In the genomic region with DNA sequence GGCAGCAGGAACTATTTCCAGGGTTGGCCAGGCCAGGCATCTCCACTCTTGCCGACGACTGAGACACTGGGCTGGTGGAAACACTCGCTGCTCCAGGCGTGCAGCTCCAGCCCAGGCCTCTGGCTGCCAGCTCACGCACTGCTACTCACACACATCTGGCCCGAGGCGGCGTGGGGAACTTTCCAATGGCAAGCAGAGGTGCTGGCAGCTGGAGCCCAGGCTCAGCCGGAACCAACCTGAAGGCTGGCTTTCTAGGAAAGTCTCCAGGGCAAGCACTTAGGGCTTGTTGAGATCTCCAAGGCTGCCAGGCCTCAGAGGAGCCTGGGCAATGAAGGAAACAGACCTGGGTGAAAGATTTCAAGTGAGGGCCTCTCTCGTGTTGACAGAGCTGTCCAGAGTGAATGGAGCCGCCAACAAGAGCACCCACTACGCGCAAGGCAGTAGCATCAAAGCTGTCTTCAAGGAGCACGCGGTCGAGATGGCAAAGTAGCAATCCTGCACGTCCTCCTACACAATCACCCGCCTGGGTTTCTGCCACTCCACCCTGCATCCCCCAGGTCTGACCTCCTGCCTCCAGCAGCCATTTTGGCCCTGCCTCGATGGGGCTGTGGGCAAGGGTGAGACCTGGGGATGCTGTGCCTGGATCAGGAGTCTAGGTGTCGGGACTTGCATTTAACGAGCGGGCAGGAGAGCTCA, we compare ENCODE assay signal across 20 cellular contexts. TPM values are rescaled to one million over a fixed set of nuclear protein-coding genes. Genes with fewer than 3 reads are reported as not detected.
DNase-seq lines count a peak whose midpoint lies in the region; ATAC-seq, FAIRE-seq and TF ChIP-seq lines count a peak whose summit lies in the region.
"Had no signal": no experiment of that assay in that cellular context is flagged by ENCODE, and none has a peak within 500 bp of the region (broad histone marks: within the 10 kb centered on the region; RNA-seq: fewer than 3 reads in every experiment).

No MANE protein-coding gene starts in this region.

- TF ChIP-seq EP300 in K562 (IDR thresholded peaks at IDR 0.05; ENCODE audit: low read length) (no peak), sigmoid colon (IDR thresholded peaks at IDR 0.05) (no peak)

- intact Hi-C loops in K562 (cut with micrococcal nuclease) (no loop called here), sigmoid colon (cut with DNase I) (no loop called here)
- intact Hi-C loops in CD8-positive, alpha-beta T cell (cut with DNase I, micrococcal nuclease): no loop called here

- no peak overlapping the region for H3K27ac Mint-ChIP-seq in CD8-positive, alpha-beta T cell
- H3K27ac Mint-ChIP-seq in immature natural killer cell: no peak overlapping the region
- H3K27ac Mint-ChIP-seq: stimulated activated naive CD8-positive, alpha-beta T cell treated with anti-CD3 and anti-CD28 coated beads, Interleukin-15, amount 100 ng/mL, for 72 hours had no signal

- H3K36me3 ChIP-seq in K562 (ENCODE audit: control insufficient read depth, insufficient read depth, low read length) (no peaks in the 10 kb centered on the region), sigmoid colon (no peaks in the 10 kb centered on the region)
- H3K36me3 ChIP-seq in CD8-positive, alpha-beta T cell (ENCODE audit: insufficient read depth, low read length): no peaks in the 10 kb centered on the region
- H3K36me3 ChIP-seq: colonic mucosa, pancreas had no signal

- H3K27ac ChIP-seq in K562 (ENCODE audit: extremely low read depth, low read depth, low read length) (no peak overlapping the region), sigmoid colon (peak overlapping the region in 2 of 4 donors; percentile 26 to 95)
- H3K27ac ChIP-seq in CD8-positive, alpha-beta T cell (ENCODE audit: low read depth, low read length): no peak overlapping the region
- H3K27ac ChIP-seq: colonic mucosa, pancreas had no signal

- TF ChIP-seq POLR2A in K562 (conservative IDR thresholded peaks at IDR 0.05): no peak
- no peak for TF ChIP-seq POLR2A in sigmoid colon (IDR thresholded peaks at IDR 0.05)

- POLR2A ChIA-PET in K562 (lab: Yijun Ruan, JAX): interaction anchor here (0.7 kb wide), 2 partner anchors 10 to 207 kb away, joined by 3 read pairs; no protein-coding TSS in a partner anchor
- POLR2A ChIA-PET in CD8-positive, alpha-beta T cell (lab: Charles Lee): no interaction called here

- H3K27me3 Mint-ChIP-seq in CD8-positive, alpha-beta T cell (ENCODE audit: low read depth): peaks cover 4% of the 10 kb centered on the region
- H3K27me3 Mint-ChIP-seq in immature natural killer cell (ENCODE audit: low read depth in 3 of 3): peaks cover 2 to 8% (median 2%) of the 10 kb centered on the region in 3 donors

- H3K36me3 Mint-ChIP-seq in CD8-positive, alpha-beta T cell: no peaks in the 10 kb centered on the region
- no peaks in the 10 kb centered on the region for H3K36me3 Mint-ChIP-seq in immature natural killer cell
- H3K36me3 Mint-ChIP-seq: CD8-positive, alpha-beta memory T cell had no signal

- H2AFZ ChIP-seq in K562 (ENCODE audit: low read depth, low read length): no peak overlapping the region

- H3K9ac ChIP-seq in K562 (ENCODE audit: insufficient read depth in 1 of 2, low read depth in 2 of 2, low read length in 2 of 2): peak overlapping the region in 1 of 2 experiments; percentile 46; a peak in 1 of 4 replicates

- CTCF ChIA-PET in K562 (lab: Yijun Ruan, JAX; ENCODE audit: low intra/inter-chr PET ratio): no interaction called here
- CTCF ChIA-PET in CD8-positive, alpha-beta T cell (lab: Charles Lee): interaction anchor here (1.0 kb wide), 1 partner anchor 10 kb away, joined by 3 read pairs; no protein-coding TSS in a partner anchor

- H3K9me1 ChIP-seq in K562 (ENCODE audit: control insufficient read depth, insufficient read depth, low read length): no peaks in the 10 kb centered on the region

- WGBS in K562 (ENCODE audit: insufficient coverage, low coverage, missing lambda C conversion rate): 28% methylated on average over 21 of the region's 22 CpGs
- 82 to 92% methylated on average over 22 of the region's 22 CpGs for WGBS in sigmoid colon, 2 donors

- peak; percentile 45 for DNase-seq in Ammon's horn (ENCODE audit: low spot score)
- no peak for DNase-seq in K562 (ENCODE audit: extremely low read depth in 1 of 4, low spot score in 3 of 4)
- peak in 28 of 51 donors; percentile 23 to 69 (median 47) for DNase-seq in hypothalamus (lab: John Stamatoyannopoulos, UW)
- peak; percentile 82 for DNase-seq in sigmoid colon
- no peak for DNase-seq in CD8-positive, alpha-beta T cell
- no peak for DNase-seq in immature natural killer cell
- no peak for DNase-seq in NCI-H524 treated with DMSO at 0.1 percent for 48 hours (lab: John Stamatoyannopoulos, UW)
- DNase-seq in SHP77 (lab: John Stamatoyannopoulos, UW): no peak
- DNase-seq: activated CD4-positive, CD25-positive, alpha-beta regulatory T cell; activated naive CD4-positive, alpha-beta T cell treated with anti-CD3 and anti-CD28 coated beads, Interleukin-2, amount 50 U/mL, for 16 hours; activated T-cell treated with anti-CD3 and anti-CD28 coated beads, Interleukin-2, amount 50 U/mL, for 4 hours; colonic mucosa; MV-4-11; NCI-H2081 treated with DMSO at 0.1 percent for 48 hours; NCI-H510A treated with DMSO at 0.1 percent for 48 hours; pancreas; stimulated activated naive CD8-positive, alpha-beta T cell treated with anti-CD3 and anti-CD28 coated beads, Interleukin-15, amount 100 ng/mL, for 72 hours; T-helper 9 cell had no signal

- no peak overlapping the region for H3K4me2 ChIP-seq in K562 (ENCODE audit: insufficient read depth, low read length)

- H3K4me1 ChIP-seq in K562 (replicated peaks in 1 of 2; ENCODE audit: control insufficient read depth in 2 of 2, insufficient read depth in 2 of 2, low read length in 2 of 2) (peaks cover 8 to 10% of the 10 kb centered on the region in 2 experiments), sigmoid colon (peaks cover 0 to 72% (median 60%) of the 10 kb centered on the region in 4 donors)
- no peaks in the 10 kb centered on the region for H3K4me1 ChIP-seq in CD8-positive, alpha-beta T cell (ENCODE audit: insufficient read depth, low read length)

- H3K79me2 ChIP-seq in K562 (ENCODE audit: control insufficient read depth, insufficient read depth, low read length): no peaks in the 10 kb centered on the region

- H3K4me1 Mint-ChIP-seq in CD8-positive, alpha-beta T cell (ENCODE audit: low read depth): peaks cover 3% of the 10 kb centered on the region
- peaks cover 7 to 10% of the 10 kb centered on the region in 2 donors for H3K4me1 Mint-ChIP-seq in immature natural killer cell

- no peak for FAIRE-seq in K562 (lab: Jason Lieb, UNC)
- FAIRE-seq: GM18507, pancreas had no signal

- in situ Hi-C loops in K562 (cut with MboI): no loop called here

- TF ChIP-seq CTCF in K562 (IDR thresholded peaks at IDR 0.05 in 2 of 3, conservative IDR thresholded peaks at IDR 0.05 in 1 of 3; ENCODE audit: insufficient read depth in 2 of 3, low read depth in 1 of 3, low read length in 3 of 3) (no peak), sigmoid colon (IDR thresholded peaks at IDR 0.05) (no peak)
- no peak for TF ChIP-seq CTCF in CD8-positive, alpha-beta T cell (IDR thresholded peaks at IDR 0.05)

- no peaks in the 10 kb centered on the region for H3K9me3 Mint-ChIP-seq in CD8-positive, alpha-beta T cell
- no peaks in the 10 kb centered on the region for H3K9me3 Mint-ChIP-seq in immature natural killer cell
- H3K9me3 Mint-ChIP-seq: activated T-cell treated with anti-CD3 and anti-CD28 coated beads, Interleukin-2, amount 50 U/mL, for 4 hours; CD8-positive, alpha-beta memory T cell; stimulated activated naive CD8-positive, alpha-beta T cell treated with anti-CD3 and anti-CD28 coated beads, Interleukin-15, amount 100 ng/mL, for 72 hours had no signal

- H3K4me3 ChIP-seq in K562: no peak overlapping the region
- no peak overlapping the region for H3K4me3 ChIP-seq in sigmoid colon
- no peak overlapping the region for H3K4me3 ChIP-seq in CD8-positive, alpha-beta T cell (ENCODE audit: low read depth, low read length)
- H3K4me3 ChIP-seq: colonic mucosa, pancreas had no signal

- H4K20me1 ChIP-seq in K562 (replicated peaks; ENCODE audit: control insufficient read depth, insufficient read depth, low read length): peaks cover 8% of the 10 kb centered on the region; the same call in 1 of the 2 replicates

- no peak overlapping the region for H3K4me3 Mint-ChIP-seq in CD8-positive, alpha-beta T cell
- H3K4me3 Mint-ChIP-seq in immature natural killer cell: no peak overlapping the region
- H3K4me3 Mint-ChIP-seq: activated T-cell treated with anti-CD3 and anti-CD28 coated beads, Interleukin-2, amount 50 U/mL, for 4 hours; CD8-positive, alpha-beta memory T cell; stimulated activated naive CD8-positive, alpha-beta T cell treated with anti-CD3 and anti-CD28 coated beads, Interleukin-15, amount 100 ng/mL, for 72 hours had no signal

- no peak for ATAC-seq in K562
- ATAC-seq in CD8-positive, alpha-beta T cell: no peak
- ATAC-seq: activated T-cell treated with anti-CD3 and anti-CD28 coated beads, Interleukin-2, amount 50 U/mL, for 4 hours; pancreas; stimulated activated naive CD8-positive, alpha-beta T cell treated with anti-CD3 and anti-CD28 coated beads, Interleukin-15, amount 100 ng/mL, for 72 hours had no signal

- peaks cover 28 to 74% of the 10 kb centered on the region in 2 experiments for H3K27me3 ChIP-seq in K562 (ENCODE audit: control insufficient read depth in 2 of 2, insufficient read depth in 2 of 2, low read length in 2 of 2)
- H3K27me3 ChIP-seq in sigmoid colon: no peaks in the 10 kb centered on the region
- no peaks in the 10 kb centered on the region for H3K27me3 ChIP-seq in CD8-positive, alpha-beta T cell (ENCODE audit: insufficient read depth, low read length)
- H3K27me3 ChIP-seq: colonic mucosa, pancreas had no signal

- no peak for TF ChIP-seq RAD21 in K562 (CRISPR knock-in tag; conservative IDR thresholded peaks at IDR 0.05 in 1 of 2, IDR thresholded peaks at IDR 0.05 in 1 of 2)

- no TSS peak for BruUV-seq in K562 (replicated peaks; lab: Mats Ljungman, UMichigan)

- H3K9me3 ChIP-seq in K562 (replicated peaks; ENCODE audit: control insufficient read depth, insufficient read depth, low read depth, low read length) (no peaks in the 10 kb centered on the region), sigmoid colon (no peaks in the 10 kb centered on the region)
- H3K9me3 ChIP-seq in CD8-positive, alpha-beta T cell (ENCODE audit: low read length): no peaks in the 10 kb centered on the region
- H3K9me3 ChIP-seq: colonic mucosa, pancreas had no signal

RNA-seq across cellular contexts. Expression of a gene that starts 14.4 kb away (rescaled TPM):
- 0.21 and 0.25 TPM in 2 replicates for total RNA-seq in K562 (2011; cell fraction: chromatin; rRNA removed; ENCODE audit: low replicate concordance)
- 0.17 and 0.26 TPM in 2 replicates for total RNA-seq in K562 (2011; cell fraction: nucleolus; rRNA removed)
- total RNA-seq in K562 (2011; cell fraction: nucleoplasm; rRNA removed): 0.08 and 0.44 TPM in 2 replicates
- 0.12 and 0.41 TPM in 2 replicates for total RNA-seq in K562 (2014; rRNA removed)
- 0.04 and 0.10 TPM in 2 replicates for total RNA-seq in K562 (2014; rRNA removed; fragmentation: Illumina TruSeq; extraction: Trizol)
- 0.29 and 0.34 TPM in 2 replicates for total RNA-seq in K562 (2015; rRNA removed; fragmentation: Illumina TruSeq; extraction: Trizol)
- 0.49 and 0.66 TPM in 2 replicates for total RNA-seq in K562 (2021)
- 0.07 TPM in 2 replicates for polyA plus RNA-seq in K562 (2011; rRNA removed)
- 0.01 and 0.72 TPM in 2 replicates for polyA plus RNA-seq in K562 (2011; cell fraction: cytosol; rRNA removed)
- 0.07 and 0.09 TPM in 2 replicates for polyA plus RNA-seq in K562 (2011; cell fraction: nucleus; rRNA removed)
- polyA plus RNA-seq in K562 (2012): 0.35 and 0.53 TPM in 2 replicates
- polyA plus RNA-seq in K562 (2014; fragmentation: Illumina TruSeq; extraction: Trizol): 0.19 and 0.28 TPM in 2 replicates
- polyA plus RNA-seq in K562 (2014; fragmentation: Nextera tagmentation; extraction: Ambion mirVana): under 1 TPM; 0.11 to 0.17 TPM
- polyA plus RNA-seq in K562 (2014; rRNA removed): 0.13 and 0.21 TPM in 2 replicates
- 0.12 TPM in 1 of 2 replicates, not detected in the other for polyA minus RNA-seq in K562 (2011; rRNA and poly(A)+ RNA removed)
- 0.76 TPM in 1 of 2 replicates, not detected in the other for polyA minus RNA-seq in K562 (2011; cell fraction: cytosol; rRNA and poly(A)+ RNA removed)
- polyA minus RNA-seq in K562 (2011; cell fraction: nucleus; rRNA and poly(A)+ RNA removed): 0.11 and 0.13 TPM in 2 replicates
- 10 to 100 TPM; 19.3 to 45.7 (median 20.9) TPM for total RNA-seq in sigmoid colon
- 1 to 10 TPM; 3.6 to 9.2 (median 3.9) TPM for polyA plus RNA-seq in sigmoid colon
- under 1 TPM; 0.03 to 0.08 TPM for total RNA-seq in CD8-positive, alpha-beta T cell
- not detected for polyA plus RNA-seq in immature natural killer cell
- polyA plus RNA-seq: CD8-positive, alpha-beta memory T cell had no signal

Comparison
In these comparisons a context has a peak if more than half of its experiments do, and no peak if none do; other contexts are left out.
1. DNase-seq: peak in Ammon's horn (single experiment), hypothalamus (28 of 51) and sigmoid colon (single experiment); none in K562 (0 of 4), CD8-positive, alpha-beta T cell (0 of 7), immature natural killer cell (0 of 3), NCI-H524 treated with DMSO at 0.1 percent for 48 hours (single experiment) and SHP77 (0 of 2).
2. RNA of a gene that starts 14.4 kb away (total RNA-seq): 19.3 to 45.7 TPM in sigmoid colon; 0.04 to 0.66 TPM in K562 and 0.03 to 0.08 TPM in CD8-positive, alpha-beta T cell; every median in the first group is over 10 times any median in the second.